Comparison of ENCODE assay signal across 8 cellular contexts in genomic region chr22:46054091-46054877, GRCh38.
DNase-seq lines count a peak whose midpoint lies in the region; ATAC-seq, FAIRE-seq and TF ChIP-seq lines count a peak whose summit lies in the region.

No MANE protein-coding gene starts in this region.

- H2BK12ac ChIP-seq in H1 (ENCODE audit: low read depth, low read length), result peak overlapping the region; percentile 17; the same call in 1 of the 2 replicates

- no peak overlapping the region for H2BK20ac ChIP-seq in H1 (ENCODE audit: low read length)

- no peaks in the 10 kb centered on the region for H3K9me3 ChIP-seq in CD4-positive, CD25-positive, alpha-beta regulatory T cell (ENCODE audit: control insufficient read depth in 2 of 2, low read length in 2 of 2)
- H3K9me3 ChIP-seq in H1 (ENCODE audit: insufficient read depth in 2 of 2, low read depth in 1 of 2, low read length in 1 of 2), result no peaks in the 10 kb centered on the region
- no peaks in the 10 kb centered on the region for H3K9me3 ChIP-seq in suprapubic skin

- H4K91ac ChIP-seq in H1 (replicated peaks; ENCODE audit: insufficient read length, low read length), result no peak overlapping the region

- H3K27ac Mint-ChIP-seq in CD4-positive, CD25-positive, alpha-beta regulatory T cell, result peak overlapping the region; percentile 89 to 96 (median 92)

- no peaks in the 10 kb centered on the region for H3K36me3 ChIP-seq in CD4-positive, CD25-positive, alpha-beta regulatory T cell (ENCODE audit: control insufficient read depth, insufficient read depth, low read length)
- H3K36me3 ChIP-seq in H1 (ENCODE audit: control insufficient read depth in 2 of 4, insufficient read depth in 4 of 4, low read length in 3 of 4), result no peaks in the 10 kb centered on the region
- H3K36me3 ChIP-seq in suprapubic skin, result no peaks in the 10 kb centered on the region

- H3K23me2 ChIP-seq in H1 (ENCODE audit: low read depth, low read length), result no peaks in the 10 kb centered on the region

- H3K79me2 ChIP-seq in H1 (ENCODE audit: control insufficient read depth in 1 of 2, insufficient read depth in 2 of 2, low read length in 2 of 2), result no peaks in the 10 kb centered on the region

- H3K27me3 Mint-ChIP-seq in CD4-positive, CD25-positive, alpha-beta regulatory T cell, result no peaks in the 10 kb centered on the region

- no peak for TF ChIP-seq EP300 in H1 (IDR thresholded peaks at IDR 0.05; ENCODE audit: borderline replicate concordance in 1 of 2, low read depth in 2 of 2, low read length in 2 of 2)
- no peak for TF ChIP-seq EP300 in suprapubic skin (IDR thresholded peaks at IDR 0.05)

- H3K9ac ChIP-seq in H1 (replicated peaks in 1 of 4; ENCODE audit: extremely low read depth in 1 of 4, low read depth in 3 of 4, low read length in 3 of 4), result no peak overlapping the region

- no peak overlapping the region for H2BK5ac ChIP-seq in H1 (ENCODE audit: low read depth, low read length)

- no peak overlapping the region for H2BK15ac ChIP-seq in H1 (ENCODE audit: low read length)

- peak overlapping the region; percentile 43 for H4K8ac ChIP-seq in H1 (ENCODE audit: extremely low read depth, insufficient read depth, low read length)

- no peaks in the 10 kb centered on the region for H3K9me3 Mint-ChIP-seq in CD4-positive, CD25-positive, alpha-beta regulatory T cell

- no peaks in the 10 kb centered on the region for H3K27me3 ChIP-seq in CD4-positive, CD25-positive, alpha-beta regulatory T cell (ENCODE audit: control insufficient read depth, insufficient read depth, low read length)
- H3K27me3 ChIP-seq in H1 (replicated peaks in 1 of 4; ENCODE audit: control insufficient read depth in 3 of 4, extremely low read depth in 1 of 4, insufficient read depth in 3 of 4, low read length in 3 of 4) (peaks cover 0 to 10% (median 4%) of the 10 kb centered on the region in 4 experiments; a peak in 4 of 7 replicates), suprapubic skin (no peaks in the 10 kb centered on the region)

- no peak for FAIRE-seq in H1 (lab: Jason Lieb, UNC)

- H3K27ac ChIP-seq in CD4-positive, CD25-positive, alpha-beta regulatory T cell (ENCODE audit: insufficient read depth, low read length, poor library complexity, severe bottlenecking), result peak overlapping the region; percentile 87
- peak overlapping the region; percentile 93 for H3K27ac ChIP-seq in VCaP
- no peak overlapping the region for H3K27ac ChIP-seq in H1 (ENCODE audit: low read depth, low read length)
- H3K27ac ChIP-seq in suprapubic skin, result peak overlapping the region; percentile 98

- H4K20me1 ChIP-seq in H1 (replicated peaks in 1 of 2; ENCODE audit: control insufficient read depth in 1 of 2, insufficient read depth in 2 of 2, low read length in 2 of 2), result no peaks in the 10 kb centered on the region

- H3K36me3 Mint-ChIP-seq in CD4-positive, CD25-positive, alpha-beta regulatory T cell, result no peaks in the 10 kb centered on the region

- POLR2A ChIA-PET in HEK293T (lab: Yijun Ruan, JAX), result interaction anchor here (0.6 to 2.0 kb wide), 3 partner anchors 16 to 41 kb away, joined by 4 to 15 read pairs (median 4); no protein-coding TSS in a partner anchor
- POLR2A ChIA-PET in H1 (lab: Charles Lee; ENCODE audit: partially characterized antibody), result no interaction called here

- no peak overlapping the region for H3K56ac ChIP-seq in H1 (replicated peaks; ENCODE audit: insufficient read length, low read depth, low read length)

- peak; percentile 13 to 63 (median 56) for DNase-seq in CD4-positive, CD25-positive, alpha-beta regulatory T cell
- DNase-seq in HEK293T (ENCODE audit: extremely low spot score), result peak; percentile 73
- DNase-seq in H1 (ENCODE audit: low read depth in 1 of 2, low spot score in 2 of 2), result no peak
- DNase-seq in mesenteric fat pad (ENCODE audit: low spot score), result peak; percentile 90
- peak; percentile 83 to 85 for DNase-seq in suprapubic skin (ENCODE audit: low spot score in 2 of 2)

- CTCF ChIA-PET in HEK293T (lab: Yijun Ruan, JAX), result no interaction called here
- CTCF ChIA-PET in H1 (lab: Charles Lee; ENCODE audit: partially characterized antibody), result interaction anchor here (2.2 kb wide), 1 partner anchor 48 kb away, joined by 9 read pairs; no protein-coding TSS in a partner anchor

- TF ChIP-seq POLR2A in H1 (IDR thresholded peaks at IDR 0.05; ENCODE audit: control extremely low read depth in 1 of 2, low read depth in 2 of 2, low read length in 2 of 2), result no peak
- TF ChIP-seq POLR2A in suprapubic skin (IDR thresholded peaks at IDR 0.05), result no peak

- H3K4ac ChIP-seq in H1 (replicated peaks; ENCODE audit: insufficient read length, low read depth, low read length), result no peak overlapping the region

- no peak overlapping the region for H2AK5ac ChIP-seq in H1 (ENCODE audit: low read depth, low read length)

- H2BK120ac ChIP-seq in H1 (replicated peaks; ENCODE audit: low read depth, low read length), result no peak overlapping the region

- H3K4me1 Mint-ChIP-seq in CD4-positive, CD25-positive, alpha-beta regulatory T cell, result peaks cover 0 to 46% (median 21%) of the 10 kb centered on the region in 4 donors

- H3K79me1 ChIP-seq in H1 (ENCODE audit: low read depth, low read length), result no peaks in the 10 kb centered on the region

- no peak overlapping the region for H3K4me2 ChIP-seq in H1 (ENCODE audit: insufficient read depth in 1 of 2, low read depth in 2 of 2, low read length in 2 of 2)

- H2AFZ ChIP-seq in H1 (ENCODE audit: low read length), result no peak overlapping the region

- H4K5ac ChIP-seq in H1 (ENCODE audit: insufficient read length, low read depth, low read length), result no peak overlapping the region

- H3K4me3 ChIP-seq in CD4-positive, CD25-positive, alpha-beta regulatory T cell (ENCODE audit: low read depth, low read length), result peak overlapping the region; percentile 77
- H3K4me3 ChIP-seq in H1 (ENCODE audit: extremely low read depth in 1 of 4, insufficient read depth in 2 of 4, low read depth in 3 of 4, low read length in 4 of 4) (no peak overlapping the region), suprapubic skin (peak overlapping the region; percentile 83)

- 88% methylated on average over 19 of the region's 39 CpGs; no CpG with 5 or more reads in 1 of the 2 experiments for WGBS in H1 (ENCODE audit: extremely low coverage in 1 of 2, insufficient coverage in 1 of 2, insufficient read length in 1 of 2, insufficient replicate concordance in 2 of 2, low coverage in 1 of 2, low lambda C conversion rate in 2 of 2, missing lambda C conversion rate in 1 of 2), 2 experiments
- under 1% methylated on average over 19 of the region's 39 CpGs for WGBS in suprapubic skin

- H3K18ac ChIP-seq in H1 (ENCODE audit: extremely low read depth, low read length), result no peak overlapping the region

- no peak overlapping the region for H3K14ac ChIP-seq in H1 (ENCODE audit: insufficient read length)

- peak overlapping the region; percentile 82 to 91 (median 88) for H3K4me3 Mint-ChIP-seq in CD4-positive, CD25-positive, alpha-beta regulatory T cell

- ATAC-seq in CD4-positive, CD25-positive, alpha-beta regulatory T cell (ENCODE audit: low read depth in 2 of 2), result peak; percentile 39 to 48
- ATAC-seq in HG03460 (IDR thresholded peaks at IDR 0.05; ENCODE audit: unreplicated experiment), result no peak
- ATAC-seq in GM21737 (IDR thresholded peaks at IDR 0.05; ENCODE audit: unreplicated experiment), result no peak

- no peak for TF ChIP-seq RAD21 in H1 (IDR thresholded peaks at IDR 0.05 in 1 of 2, conservative IDR thresholded peaks at IDR 0.05 in 1 of 2; ENCODE audit: low read depth in 2 of 2, low read length in 2 of 2)

- TF ChIP-seq CTCF in VCaP (conservative IDR thresholded peaks at IDR 0.05) (no peak), H1 (IDR thresholded peaks at IDR 0.05; ENCODE audit: control extremely low read depth in 1 of 3, insufficient read depth in 1 of 3, low read depth in 1 of 3, low read length in 3 of 3) (no peak), suprapubic skin (IDR thresholded peaks at IDR 0.05) (no peak)

- H3K23ac ChIP-seq in H1 (ENCODE audit: insufficient read length), result no peak overlapping the region

- H3K4me1 ChIP-seq in CD4-positive, CD25-positive, alpha-beta regulatory T cell (ENCODE audit: control insufficient read depth, insufficient read depth, low read length, poor library complexity, severe bottlenecking), result peaks cover 61% of the 10 kb centered on the region
- H3K4me1 ChIP-seq in H1 (replicated peaks in 1 of 4; ENCODE audit: control insufficient read depth in 3 of 4, insufficient read depth in 4 of 4, low read length in 3 of 4), result peaks cover 0 to 6% (median 2%) of the 10 kb centered on the region in 4 experiments; a peak in 5 of 7 replicates
- H3K4me1 ChIP-seq in suprapubic skin, result peaks cover 95% of the 10 kb centered on the region

TF ChIP-seq in HEK293T, 16 proteins besides CTCF, POLR2A, EP300 and RAD21:
- TF ChIP-seq ZNF384 (IDR thresholded peaks at IDR 0.05) (no peak), FOXA1 (IDR thresholded peaks at IDR 0.05) (no peak), LEF1 (IDR thresholded peaks at IDR 0.05; ENCODE audit: borderline replicate concordance) (no peak), L3MBTL2 (conservative IDR thresholded peaks at IDR 0.05) (no peak; the same call in 1 of the 2 replicates), CTBP1 (IDR thresholded peaks at IDR 0.05; ENCODE audit: borderline replicate concordance) (no peak)
TF ChIP-seq in HEK293T: peak in this region for 0.

TF ChIP-seq in H1, 55 proteins besides CTCF, POLR2A, EP300 and RAD21:
- no peak for TF ChIP-seq SUZ12 (IDR thresholded peaks at IDR 0.05; ENCODE audit: low read length)
- TF ChIP-seq SP2 (IDR thresholded peaks at IDR 0.05; ENCODE audit: low read length), result no peak
- no peak for TF ChIP-seq KDM1A (IDR thresholded peaks at IDR 0.05; ENCODE audit: borderline replicate concordance, low read length)
- no peak for TF ChIP-seq HDAC2 (IDR thresholded peaks at IDR 0.05; ENCODE audit: borderline replicate concordance in 1 of 2, low read depth in 2 of 2, low read length in 2 of 2)

Comparison
In these comparisons a context has a peak if more than half of its experiments do, and no peak if none do; other contexts are left out.
1. ATAC-seq: peak in CD4-positive, CD25-positive, alpha-beta regulatory T cell (2 of 2); none in HG03460 (single experiment) and GM21737 (single experiment).
2. DNase-seq: peak in CD4-positive, CD25-positive, alpha-beta regulatory T cell (3 of 3), HEK293T (single experiment), mesenteric fat pad (single experiment) and suprapubic skin (2 of 2); none in H1 (0 of 2).
3. H3K4me3 ChIP-seq: peak in CD4-positive, CD25-positive, alpha-beta regulatory T cell (single experiment) and suprapubic skin (single experiment); none in H1 (0 of 4).